In genomic region chr14:51682411-51682810, GRCh38 we compare ENCODE assay signal across 2 cellular contexts.
TF ChIP-seq lines count a peak whose summit lies in the region.

No MANE protein-coding gene starts in this region.

TF ChIP-seq in SK-N-SH, 30 proteins besides CTCF, POLR2A, EP300 and RAD21 (continued from another document):
- no peak for TF ChIP-seq ZBTB33 (IDR thresholded peaks at IDR 0.05; ENCODE audit: borderline replicate concordance, low read depth)
TF ChIP-seq in SK-N-SH: peak in this region for 0.

TF ChIP-seq in SK-N-SH treated with all-trans-retinoic acid at 6 μM for 48 hours, 23 proteins besides CTCF, POLR2A, EP300 and RAD21 (continued from another document):
- no peak for TF ChIP-seq CSRNP3 (CRISPR knock-in tag; IDR thresholded peaks at IDR 0.05)
